In genomic region chr2:171762879-171763573, GRCh38 we compare ENCODE assay signal across 15 cellular contexts.
DNase-seq lines count a peak whose midpoint lies in the region; ATAC-seq, FAIRE-seq and TF ChIP-seq lines count a peak whose summit lies in the region.
"Had no signal": no experiment of that assay in that cellular context is flagged by ENCODE, and none has a peak within 500 bp of the region (broad histone marks: within the 10 kb centered on the region; RNA-seq: fewer than 3 reads in every experiment).

No MANE protein-coding gene starts in this region.

- H3K4me3 ChIP-seq in GM23248 (no peak overlapping the region), osteoblast (ENCODE audit: insufficient read depth, low read length) (no peak overlapping the region)
- H3K4me3 ChIP-seq: body of pancreas, GM12878, transverse colon had no signal

- DNase-seq in GM23248 (peak; percentile 39), NCI-H69 (lab: John Stamatoyannopoulos, UW) (peak; percentile 79), dermis blood vessel endothelial cell (peak; percentile 25), osteoblast (ENCODE audit: insufficient read length, low spot score, missing footprints) (peak; percentile 82), D721Med (ENCODE audit: insufficient read length, low spot score) (no peak), NCI-H446 (lab: John Stamatoyannopoulos, UW) (no peak)
- DNase-seq: body of pancreas, naive B cell, NCI-H510A, SIG-M5, transverse colon had no signal

- ATAC-seq in HG03521 (IDR thresholded peaks at IDR 0.05; ENCODE audit: unreplicated experiment) (no peak), GM21367 (IDR thresholded peaks at IDR 0.05; ENCODE audit: unreplicated experiment) (no peak)
- ATAC-seq: activated CD4-positive, CD25-positive, alpha-beta regulatory T cell treated with anti-CD3 and anti-CD28 coated beads, Interleukin-2, amount 50 U/mL, for 24 hours; body of pancreas; GM12878 had no signal

- H2AFZ ChIP-seq in GM23248 (no peak overlapping the region), osteoblast (ENCODE audit: low read length) (no peak overlapping the region)

- H3K27me3 ChIP-seq in GM23248 (replicated peaks; ENCODE audit: insufficient read depth) = no peaks in the 10 kb centered on the region
- no peaks in the 10 kb centered on the region for H3K27me3 ChIP-seq in osteoblast (ENCODE audit: insufficient read depth, low read length)
- H3K27me3 ChIP-seq: body of pancreas, transverse colon had no signal

- H3K9me3 ChIP-seq in GM23248 (ENCODE audit: low read depth) (no peaks in the 10 kb centered on the region), osteoblast (ENCODE audit: low read depth, low read length) (no peaks in the 10 kb centered on the region)
- H3K9me3 ChIP-seq: body of pancreas, transverse colon had no signal

- H3K4me1 ChIP-seq in GM23248 (ENCODE audit: insufficient read depth) (no peaks in the 10 kb centered on the region), osteoblast (ENCODE audit: insufficient read depth, low read length) (peaks cover 11% of the 10 kb centered on the region)
- H3K4me1 ChIP-seq: body of pancreas, transverse colon had no signal

- H3K9ac ChIP-seq in GM23248 = no peak overlapping the region

- H3K4me2 ChIP-seq in GM23248 (ENCODE audit: unreplicated experiment) (no peak overlapping the region), osteoblast (ENCODE audit: insufficient read depth, low read length) (peak overlapping the region; percentile 48)

- FAIRE-seq in D721Med (lab: Jason Lieb, UNC) = no peak
- FAIRE-seq: GM12878 had no signal

- H3K79me2 ChIP-seq in GM23248 (ENCODE audit: insufficient read depth) (no peaks in the 10 kb centered on the region), osteoblast (ENCODE audit: insufficient read depth, low read length) (no peaks in the 10 kb centered on the region)

- H3K36me3 ChIP-seq in GM23248 (ENCODE audit: low read depth) (peaks cover 12% of the 10 kb centered on the region; the same call in 1 of the 2 replicates), osteoblast (ENCODE audit: insufficient read depth, low read length) (peaks cover 38% of the 10 kb centered on the region)

- WGBS in GM23248 (ENCODE audit: low coverage in 1 of 2, low lambda C conversion rate in 2 of 2, missing lambda C conversion rate in 2 of 2), 2 experiments = 93 to 94% methylated on average over 2 of the region's 2 CpGs

- H4K20me1 ChIP-seq in GM23248 (ENCODE audit: insufficient read depth) = no peaks in the 10 kb centered on the region
- H4K20me1 ChIP-seq in osteoblast (ENCODE audit: insufficient read depth, low read length) = no peaks in the 10 kb centered on the region

- no peaks in the 10 kb centered on the region for H3F3A ChIP-seq in GM23248 (ENCODE audit: insufficient read depth)

- TF ChIP-seq CTCF in osteoblast (IDR thresholded peaks at IDR 0.05; ENCODE audit: extremely low read depth, low read depth, low read length) = no peak
- TF ChIP-seq CTCF in D721Med (IDR thresholded peaks at IDR 0.05; ENCODE audit: insufficient read depth, missing control alignments) = no peak

- in situ Hi-C loops in GM23248 (cut with MboI) = no loop called here

- no peaks in the 10 kb centered on the region for H3K9me2 ChIP-seq in GM23248 (ENCODE audit: insufficient read depth)

- no peak overlapping the region for H3K27ac ChIP-seq in GM23248
- H3K27ac ChIP-seq in osteoblast (ENCODE audit: low read depth, low read length) = peak overlapping the region; percentile 31
- H3K27ac ChIP-seq: body of pancreas, transverse colon had no signal

Comparison
In these comparisons a context has a peak if more than half of its experiments do, and no peak if none do; other contexts are left out.
1. DNase-seq: peak in GM23248 (single experiment), NCI-H69 (single experiment), dermis blood vessel endothelial cell (single experiment) and osteoblast (single experiment); none in D721Med (single experiment) and NCI-H446 (0 of 2).